18 cellular contexts compared by ENCODE assay signal in genomic region chr13:57918913-57919312, GRCh38.
DNase-seq lines count a peak whose midpoint lies in the region; ATAC-seq and TF ChIP-seq lines count a peak whose summit lies in the region.
"Had no signal": no experiment of that assay in that cellular context is flagged by ENCODE, and none has a peak within 500 bp of the region (broad histone marks: within the 10 kb centered on the region; RNA-seq: fewer than 3 reads in every experiment).

No MANE protein-coding gene starts in this region.

- TF ChIP-seq CTCF in GM23338 (conservative IDR thresholded peaks at IDR 0.05; ENCODE audit: low read depth in 2 of 2) (no peak), endodermal cell (conservative IDR thresholded peaks at IDR 0.05) (no peak)

- 77 to 100% methylated on average over 1 to 2 of the region's 2 CpGs for WGBS in endodermal cell (ENCODE audit: insufficient coverage in 1 of 2, insufficient read length in 1 of 2), 2 experiments

- DNase-seq in GM23338 (ENCODE audit: low spot score) (peak; percentile 8), endodermal cell (peak; percentile 53), iPS-NIHi7 (ENCODE audit: extremely low spot score) (peak; percentile 12), NCI-H2107 (lab: John Stamatoyannopoulos, UW) (no peak), cerebellar cortex (ENCODE audit: low spot score) (no peak), RKO (ENCODE audit: low spot score) (no peak)
- DNase-seq: AML-193; Caco-2; CD4-positive, alpha-beta T cell; GOT3 had no signal

- H3K9ac ChIP-seq in endodermal cell (ENCODE audit: extremely low read depth, low read length, poor library complexity, severe bottlenecking) = no peak overlapping the region

- H3K4me3 ChIP-seq in GM23338 (no peak overlapping the region), endodermal cell (ENCODE audit: low read length) (no peak overlapping the region), neuron (ENCODE audit: low read length) (no peak overlapping the region)
- H3K4me3 ChIP-seq: A549, HAP-1 had no signal

- no peak overlapping the region for H3K4me2 ChIP-seq in GM23338
- H3K4me2 ChIP-seq: A549 had no signal

- H3K9me3 ChIP-seq in endodermal cell (ENCODE audit: control insufficient read depth, low read length) = no peaks in the 10 kb centered on the region
- H3K9me3 ChIP-seq in neuron (ENCODE audit: low read length) = peaks cover 3% of the 10 kb centered on the region
- H3K9me3 ChIP-seq: A549, Caco-2, HAP-1 had no signal

- no peaks in the 10 kb centered on the region for H3K36me3 Mint-ChIP-seq in GM23338 (ENCODE audit: low read depth)
- no peaks in the 10 kb centered on the region for H3K36me3 Mint-ChIP-seq in endodermal cell (ENCODE audit: low read depth)
- H3K36me3 Mint-ChIP-seq: IgD-negative memory B cell had no signal

- H3K27me3 ChIP-seq in GM23338 (ENCODE audit: insufficient read depth) = no peaks in the 10 kb centered on the region
- no peaks in the 10 kb centered on the region for H3K27me3 ChIP-seq in endodermal cell (ENCODE audit: control insufficient read depth, insufficient read depth, low read length, poor library complexity, severe bottlenecking)
- no peaks in the 10 kb centered on the region for H3K27me3 ChIP-seq in neuron (ENCODE audit: insufficient read depth, low read length)

- H3K36me3 ChIP-seq in GM23338 (ENCODE audit: insufficient read depth) (no peaks in the 10 kb centered on the region), endodermal cell (ENCODE audit: control insufficient read depth, insufficient read depth, low read length) (no peaks in the 10 kb centered on the region), neuron (ENCODE audit: insufficient read depth, low read length) (no peaks in the 10 kb centered on the region)
- H3K36me3 ChIP-seq: HAP-1 had no signal

- no peaks in the 10 kb centered on the region for H4K20me1 ChIP-seq in GM23338 (replicated peaks; ENCODE audit: insufficient read depth)

- no peaks in the 10 kb centered on the region for H3F3A ChIP-seq in GM23338 (replicated peaks; ENCODE audit: low read depth)

- H3K27ac ChIP-seq in GM23338 (ENCODE audit: low read depth) = no peak overlapping the region
- H3K27ac ChIP-seq in endodermal cell (ENCODE audit: low read depth, low read length) = no peak overlapping the region
- H3K27ac ChIP-seq: 22Rv1, A549, C4-2B had no signal

- H3K4me1 ChIP-seq in GM23338 (ENCODE audit: insufficient read depth) = no peaks in the 10 kb centered on the region
- H3K4me1 ChIP-seq in endodermal cell (ENCODE audit: control insufficient read depth, insufficient read depth, low read length) = no peaks in the 10 kb centered on the region
- peaks cover 1% of the 10 kb centered on the region for H3K4me1 ChIP-seq in neuron (ENCODE audit: insufficient read depth, low read length)
- H3K4me1 ChIP-seq: A549, Caco-2, HAP-1 had no signal

- no peaks in the 10 kb centered on the region for H3K27me3 Mint-ChIP-seq in GM23338 (ENCODE audit: insufficient read depth, low read depth, poor library complexity)
- no peaks in the 10 kb centered on the region for H3K27me3 Mint-ChIP-seq in endodermal cell (ENCODE audit: insufficient read depth)
- H3K27me3 Mint-ChIP-seq: CD4-positive, alpha-beta T cell; IgD-negative memory B cell had no signal

- H3K27ac Mint-ChIP-seq in GM23338 (no peak overlapping the region), endodermal cell (no peak overlapping the region)
- H3K27ac Mint-ChIP-seq: CD4-positive, alpha-beta T cell; IgD-negative memory B cell had no signal

- H3K4me3 Mint-ChIP-seq in GM23338 (no peak overlapping the region), endodermal cell (no peak overlapping the region)
- H3K4me3 Mint-ChIP-seq: CD4-positive, alpha-beta T cell; IgD-negative memory B cell had no signal

- no peaks in the 10 kb centered on the region for H3K79me2 ChIP-seq in GM23338 (replicated peaks; ENCODE audit: insufficient read depth)

- ATAC-seq in GM23338 = peak; percentile 72
- no peak for ATAC-seq in GM21786 (IDR thresholded peaks at IDR 0.05; ENCODE audit: unreplicated experiment)
- ATAC-seq: A549, HepG2 had no signal

- H2AFZ ChIP-seq in GM23338 (peak overlapping the region; percentile 64; the same call in 1 of the 2 replicates), neuron (ENCODE audit: low read depth, low read length) (peak overlapping the region; percentile 28)

- no peaks in the 10 kb centered on the region for H3K9me2 ChIP-seq in GM23338 (ENCODE audit: insufficient read depth)

- no peaks in the 10 kb centered on the region for H3K9me3 Mint-ChIP-seq in GM23338
- no peaks in the 10 kb centered on the region for H3K9me3 Mint-ChIP-seq in endodermal cell

- H3K4me1 Mint-ChIP-seq in GM23338 (peaks cover 5% of the 10 kb centered on the region; the same call in 2 of the 3 replicates), endodermal cell (peaks cover 5% of the 10 kb centered on the region)
- H3K4me1 Mint-ChIP-seq: IgD-negative memory B cell had no signal

TF ChIP-seq in GM23338, 12 proteins besides CTCF, POLR2A, EP300 and RAD21 (continues in another document):
- no peak for TF ChIP-seq STAT1 (IDR thresholded peaks at IDR 0.05; ENCODE audit: unreplicated experiment)
- TF ChIP-seq EZH2 (IDR thresholded peaks at IDR 0.05; ENCODE audit: low read depth, unreplicated experiment) = no peak
- no peak for TF ChIP-seq ETS1 (IDR thresholded peaks at IDR 0.05)
- no peak for TF ChIP-seq ZNF331 (CRISPR knock-in tag; IDR thresholded peaks at IDR 0.05; ENCODE audit: low read depth)
- no peak for TF ChIP-seq ZNF114 (CRISPR knock-in tag; IDR thresholded peaks at IDR 0.05)
- no peak for TF ChIP-seq EZH2phosphoT487 (IDR thresholded peaks at IDR 0.05; ENCODE audit: unreplicated experiment)
- no peak for TF ChIP-seq NANOG (IDR thresholded peaks at IDR 0.05; ENCODE audit: borderline replicate concordance)
- no peak for TF ChIP-seq REST (IDR thresholded peaks at IDR 0.05; ENCODE audit: unreplicated experiment)
- TF ChIP-seq JUNB (IDR thresholded peaks at IDR 0.05; ENCODE audit: unreplicated experiment) = no peak
- TF ChIP-seq CREB1 (CRISPR knock-in tag; IDR thresholded peaks at IDR 0.05; ENCODE audit: low read depth) = no peak

Comparison
In these comparisons a context has a peak if more than half of its experiments do, and no peak if none do; other contexts are left out.
1. DNase-seq: peak in GM23338 (single experiment), endodermal cell (single experiment) and iPS-NIHi7 (single experiment); none in NCI-H2107 (single experiment), cerebellar cortex (single experiment) and RKO (single experiment).